ENCODE assay signal across 9 cellular contexts in the genomic region with DNA sequence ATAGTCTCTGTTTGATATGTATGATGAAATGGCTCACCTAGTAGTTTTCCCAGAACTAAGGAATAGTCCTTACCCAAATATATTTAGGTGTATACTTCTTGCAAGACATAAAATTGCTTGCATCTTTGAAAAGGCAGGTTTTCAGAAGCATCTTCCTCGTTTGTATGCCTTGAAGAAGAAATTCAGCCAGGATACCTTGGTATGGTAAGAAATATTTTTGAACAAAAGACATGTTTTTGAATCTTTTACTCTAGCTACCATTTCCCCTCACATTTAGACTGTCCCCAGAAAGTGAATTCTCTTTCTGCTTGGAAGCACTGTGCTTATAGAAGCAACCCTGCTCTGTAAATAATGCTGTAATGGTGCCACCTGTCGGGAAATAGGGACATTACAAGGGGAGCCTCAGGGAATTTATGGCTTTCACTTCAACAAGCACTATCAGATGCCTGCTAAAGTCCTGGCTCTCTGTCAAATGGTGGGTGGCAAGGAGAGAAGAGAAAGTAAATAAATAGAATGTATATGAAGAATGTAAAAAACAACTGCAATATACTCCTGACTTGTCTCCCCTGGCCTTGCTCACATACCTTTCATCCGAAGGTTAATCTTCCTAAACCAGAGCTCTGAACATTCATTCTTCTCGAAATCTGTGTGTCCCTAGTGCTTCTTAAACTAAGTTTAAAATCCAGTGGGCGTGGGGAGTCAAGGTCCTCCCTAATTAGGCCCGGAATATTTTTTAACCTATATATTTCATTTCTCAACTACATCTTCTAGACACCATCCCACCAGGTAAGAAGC. TPM values are rescaled to one million over a fixed set of nuclear protein-coding genes. Genes with fewer than 3 reads are reported as not detected.
DNase-seq lines count a peak whose midpoint lies in the region; ATAC-seq and TF ChIP-seq lines count a peak whose summit lies in the region.
"Had no signal": no experiment of that assay in that cellular context is flagged by ENCODE, and none has a peak within 500 bp of the region (broad histone marks: within the 10 kb centered on the region; RNA-seq: fewer than 3 reads in every experiment).

No MANE protein-coding gene starts in this region.

- CTCF ChIA-PET in activated naive CD4-positive, alpha-beta T cell treated with anti-CD3 and anti-CD28 coated beads for 36 hours (lab: Charles Lee): interaction anchor here (0.5 to 2.8 kb wide), 20 partner anchors 9 to 277 kb away, joined by 3 to 37 read pairs (median 3); partner anchors contain the start of gene ASB8

- DNase-seq in AG09319 (ENCODE audit: extremely low read depth, low read depth): no peak
- DNase-seq in LoVo (ENCODE audit: low spot score): peak; percentile 77
- DNase-seq in SJSA1 (ENCODE audit: low read depth in 1 of 2, low spot score in 2 of 2): peak; percentile 97 to 100
- peak; percentile 87 for DNase-seq in activated naive CD4-positive, alpha-beta T cell treated with anti-CD3 and anti-CD28 coated beads for 36 hours
- DNase-seq in glomerular visceral epithelial cell (ENCODE audit: extremely low spot score): peak; percentile 63
- DNase-seq in progenitor cell of endocrine pancreas (ENCODE audit: low spot score, unreplicated experiment): peak; percentile 58

- H3K27me3 Mint-ChIP-seq in activated naive CD4-positive, alpha-beta T cell treated with anti-CD3 and anti-CD28 coated beads for 36 hours (ENCODE audit: low read depth): peaks cover 13% of the 10 kb centered on the region
- H3K27me3 Mint-ChIP-seq in progenitor cell of endocrine pancreas: peaks cover 90% of the 10 kb centered on the region

- H3K9me3 Mint-ChIP-seq in activated naive CD4-positive, alpha-beta T cell treated with anti-CD3 and anti-CD28 coated beads for 36 hours: no peaks in the 10 kb centered on the region
- no peaks in the 10 kb centered on the region for H3K9me3 Mint-ChIP-seq in progenitor cell of endocrine pancreas (ENCODE audit: low read depth)

- H3K4me1 Mint-ChIP-seq in activated naive CD4-positive, alpha-beta T cell treated with anti-CD3 and anti-CD28 coated beads for 36 hours (ENCODE audit: low read depth): peaks cover 3% of the 10 kb centered on the region
- H3K4me1 Mint-ChIP-seq in progenitor cell of endocrine pancreas (ENCODE audit: low read depth): no peaks in the 10 kb centered on the region

- H3K9me3 ChIP-seq in SJSA1 (replicated peaks): no peaks in the 10 kb centered on the region

- H3K27ac ChIP-seq in SJSA1: no peak overlapping the region

- no peak overlapping the region for H3K27ac Mint-ChIP-seq in activated naive CD4-positive, alpha-beta T cell treated with anti-CD3 and anti-CD28 coated beads for 36 hours
- H3K27ac Mint-ChIP-seq in progenitor cell of endocrine pancreas: no peak overlapping the region

- no peaks in the 10 kb centered on the region for H3K36me3 ChIP-seq in SJSA1

- H3K36me3 Mint-ChIP-seq in activated naive CD4-positive, alpha-beta T cell treated with anti-CD3 and anti-CD28 coated beads for 36 hours (ENCODE audit: low read depth): no peaks in the 10 kb centered on the region
- no peaks in the 10 kb centered on the region for H3K36me3 Mint-ChIP-seq in progenitor cell of endocrine pancreas (ENCODE audit: insufficient read depth)

- no peak overlapping the region for H3K4me3 Mint-ChIP-seq in activated naive CD4-positive, alpha-beta T cell treated with anti-CD3 and anti-CD28 coated beads for 36 hours
- no peak overlapping the region for H3K4me3 Mint-ChIP-seq in progenitor cell of endocrine pancreas (ENCODE audit: low read depth)

- no peak overlapping the region for H3K4me3 ChIP-seq in SJSA1

- H3K4me1 ChIP-seq in SJSA1 (replicated peaks): peaks cover under 1% of the 10 kb centered on the region

- intact Hi-C loops in activated naive CD4-positive, alpha-beta T cell treated with anti-CD3 and anti-CD28 coated beads for 36 hours (cut with micrococcal nuclease): loop anchor here (1.0 to 5.0 kb wide), 4 partner anchors 187 to 474 kb away; partner anchors contain the start of genes COL2A1 and TMEM106C

- peak; percentile 77 for ATAC-seq in GM18517 (IDR thresholded peaks at IDR 0.05; ENCODE audit: unreplicated experiment)
- ATAC-seq in GM18858 (IDR thresholded peaks at IDR 0.05; ENCODE audit: unreplicated experiment): no peak

- peaks cover 41% of the 10 kb centered on the region for H3K27me3 ChIP-seq in SJSA1 (replicated peaks)

- TF ChIP-seq CTCF in AG09319 (IDR thresholded peaks at IDR 0.05; ENCODE audit: low read depth, low read length): peak; percentile 86
- TF ChIP-seq CTCF in progenitor cell of endocrine pancreas (IDR thresholded peaks at IDR 0.05; ENCODE audit: unreplicated experiment): peak; percentile 90

RNA-seq across cellular contexts. Expression of gene CCDC184, which starts 6.1 kb away (rescaled TPM):
- total RNA-seq in SJSA1 (2014; rRNA removed; shearing (Covaris generic)): 10.1 and 11.9 TPM in 2 replicates
- total RNA-seq in activated naive CD4-positive, alpha-beta T cell treated with anti-CD3 and anti-CD28 coated beads for 36 hours: under 1 TPM in 1 of 2 experiments, not detected in 1; 0.14 TPM
- 0.12 TPM in 1 of 2 replicates, not detected in the other for total RNA-seq in progenitor cell of endocrine pancreas

RNA-seq across cellular contexts. Expression of gene OR10AD1, which starts 13.6 kb away (rescaled TPM):
- not detected in 2 replicates for total RNA-seq in SJSA1 (2014; rRNA removed; shearing (Covaris generic))
- not detected for total RNA-seq in activated naive CD4-positive, alpha-beta T cell treated with anti-CD3 and anti-CD28 coated beads for 36 hours
- not detected in 2 replicates for total RNA-seq in progenitor cell of endocrine pancreas
- total RNA-seq: subcutaneous adipose tissue had no signal

RNA-seq across cellular contexts. Expression of gene ASB8, which starts 32.2 kb away (rescaled TPM):
- total RNA-seq in SJSA1 (2014; rRNA removed; shearing (Covaris generic)): 236 and 314 TPM in 2 replicates
- 10 to 100 TPM; 36.7 to 47.9 TPM for total RNA-seq in activated naive CD4-positive, alpha-beta T cell treated with anti-CD3 and anti-CD28 coated beads for 36 hours
- 22.2 and 27.0 TPM in 2 replicates for total RNA-seq in progenitor cell of endocrine pancreas
